ENCODE assay signal across 21 cellular contexts in genomic region chr6:1055015-1055921, GRCh38.
A peak's percentile ranks its signal among the peaks of the same experiment; 100 is the strongest.
DNase-seq lines count a peak whose midpoint lies in the region; ATAC-seq and TF ChIP-seq lines count a peak whose summit lies in the region.
"Had no signal": no experiment of that assay in that cellular context is flagged by ENCODE, and none has a peak within 500 bp of the region (broad histone marks: within the 10 kb centered on the region; RNA-seq: fewer than 3 reads in every experiment).

No MANE protein-coding gene starts in this region.

- no peak overlapping the region for H3K27ac ChIP-seq in neural progenitor cell

- no peak overlapping the region for H3K9ac ChIP-seq in neural progenitor cell

- TF ChIP-seq RAD21 in Ishikawa (IDR thresholded peaks at IDR 0.05; ENCODE audit: low read depth), result no peak

- ATAC-seq in esophagus mucosa (peak; percentile 46), HG03342 (IDR thresholded peaks at IDR 0.05; ENCODE audit: unreplicated experiment) (no peak)
- ATAC-seq: PC-3 had no signal

- H3K27ac Mint-ChIP-seq in neural progenitor cell, result peak overlapping the region; percentile 94
- no peak overlapping the region for H3K27ac Mint-ChIP-seq in activated naive CD4-positive, alpha-beta T cell treated with anti-CD3 and anti-CD28 coated beads, Interleukin-2, amount 10 ng/mL, durations not matched to agents 7 days and 5 days
- H3K27ac Mint-ChIP-seq: CD4-positive, CD25-positive, alpha-beta regulatory T cell; IgD-negative memory B cell had no signal

- no peaks in the 10 kb centered on the region for H3K27me3 ChIP-seq in neural progenitor cell

- H3K36me3 Mint-ChIP-seq in neural progenitor cell, result no peaks in the 10 kb centered on the region
- H3K36me3 Mint-ChIP-seq in activated naive CD4-positive, alpha-beta T cell treated with anti-CD3 and anti-CD28 coated beads, Interleukin-2, amount 10 ng/mL, durations not matched to agents 7 days and 5 days, result no peaks in the 10 kb centered on the region
- H3K36me3 Mint-ChIP-seq: CD4-positive, CD25-positive, alpha-beta regulatory T cell; IgD-negative memory B cell had no signal

- H3K9me3 Mint-ChIP-seq in neural progenitor cell, result peaks cover 4% of the 10 kb centered on the region
- H3K9me3 Mint-ChIP-seq in activated naive CD4-positive, alpha-beta T cell treated with anti-CD3 and anti-CD28 coated beads, Interleukin-2, amount 10 ng/mL, durations not matched to agents 7 days and 5 days, result no peaks in the 10 kb centered on the region
- H3K9me3 Mint-ChIP-seq: CD4-positive, CD25-positive, alpha-beta regulatory T cell; IgD-negative memory B cell had no signal

- CTCF ChIA-PET in activated naive CD4-positive, alpha-beta T cell treated with anti-CD3 and anti-CD28 coated beads, Interleukin-2, amount 10 ng/mL, durations not matched to agents 7 days and 5 days (lab: Charles Lee), result no interaction called here

- H3K9me3 ChIP-seq in neural progenitor cell (ENCODE audit: low read depth), result no peaks in the 10 kb centered on the region

- no peak overlapping the region for H3K4me2 ChIP-seq in neural progenitor cell

- peak; percentile 22 for DNase-seq in ELF-1 (ENCODE audit: low read depth, low spot score)
- DNase-seq in neural progenitor cell (ENCODE audit: low spot score), result no peak
- DNase-seq in OCI-M1 (lab: John Stamatoyannopoulos, UW), result no peak
- DNase-seq in GM10266 (ENCODE audit: extremely low spot score), result no peak
- no peak for DNase-seq in activated naive CD4-positive, alpha-beta T cell treated with anti-CD3 and anti-CD28 coated beads, Interleukin-2, amount 10 ng/mL, durations not matched to agents 7 days and 5 days
- DNase-seq: CD4-positive, CD25-positive, alpha-beta regulatory T cell; DMS 273 treated with DMSO at 0.1 percent for 48 hours; DMS79 treated with DMSO at 0.1 percent for 48 hours; Karpas-422; NCI-H1694; NCI-H2081; NCI-H2171 treated with DMSO at 0.1 percent for 48 hours; NCI-H526; PC-3; RPMI8226; SHP77; SW 1271 had no signal

- no peak overlapping the region for H3K4me3 ChIP-seq in neural progenitor cell

- no peak overlapping the region for H2AFZ ChIP-seq in neural progenitor cell (replicated peaks)

- peaks cover 2% of the 10 kb centered on the region for H3K27me3 Mint-ChIP-seq in neural progenitor cell (ENCODE audit: insufficient read depth, low read depth)
- peaks cover 8% of the 10 kb centered on the region for H3K27me3 Mint-ChIP-seq in activated naive CD4-positive, alpha-beta T cell treated with anti-CD3 and anti-CD28 coated beads, Interleukin-2, amount 10 ng/mL, durations not matched to agents 7 days and 5 days

- TF ChIP-seq CTCF in neural progenitor cell (IDR thresholded peaks at IDR 0.05) (no peak), GM10266 (IDR thresholded peaks at IDR 0.05; ENCODE audit: control insufficient read depth, insufficient read depth, low read depth, missing control alignments) (no peak)

- no peaks in the 10 kb centered on the region for H3K4me1 ChIP-seq in neural progenitor cell

- H3F3A ChIP-seq in neural progenitor cell (ENCODE audit: low read depth), result no peaks in the 10 kb centered on the region

- peak overlapping the region; percentile 37 for H3K4me3 Mint-ChIP-seq in neural progenitor cell
- no peak overlapping the region for H3K4me3 Mint-ChIP-seq in activated naive CD4-positive, alpha-beta T cell treated with anti-CD3 and anti-CD28 coated beads, Interleukin-2, amount 10 ng/mL, durations not matched to agents 7 days and 5 days
- H3K4me3 Mint-ChIP-seq: CD4-positive, CD25-positive, alpha-beta regulatory T cell; IgD-negative memory B cell had no signal

- no peaks in the 10 kb centered on the region for H4K20me1 ChIP-seq in neural progenitor cell (ENCODE audit: low read depth)

- peaks cover 8% of the 10 kb centered on the region for H3K4me1 Mint-ChIP-seq in neural progenitor cell
- H3K4me1 Mint-ChIP-seq in activated naive CD4-positive, alpha-beta T cell treated with anti-CD3 and anti-CD28 coated beads, Interleukin-2, amount 10 ng/mL, durations not matched to agents 7 days and 5 days, result no peaks in the 10 kb centered on the region
- H3K4me1 Mint-ChIP-seq: CD4-positive, CD25-positive, alpha-beta regulatory T cell; IgD-negative memory B cell had no signal

- no peaks in the 10 kb centered on the region for H3K79me2 ChIP-seq in neural progenitor cell (ENCODE audit: low read depth)

- H3K36me3 ChIP-seq in neural progenitor cell, result no peaks in the 10 kb centered on the region

- peak; percentile 65; the same call in 1 of the 2 replicates for TF ChIP-seq EP300 in Ishikawa (IDR thresholded peaks at IDR 0.05; ENCODE audit: borderline replicate concordance)

TF ChIP-seq in Ishikawa, 13 proteins besides CTCF, POLR2A, EP300 and RAD21:
- TF ChIP-seq FOXM1 (IDR thresholded peaks at IDR 0.05; ENCODE audit: borderline replicate concordance, low read depth), result peak; percentile 57; the same call in 1 of the 2 replicates
- no peak for TF ChIP-seq CREB1 (IDR thresholded peaks at IDR 0.05; ENCODE audit: low read depth)
- no peak for TF ChIP-seq EGR1 (IDR thresholded peaks at IDR 0.05)
- peak; percentile 30; the same call in 1 of the 2 replicates for TF ChIP-seq NFIC (IDR thresholded peaks at IDR 0.05)
- peak; percentile 71 for TF ChIP-seq CEBPB (IDR thresholded peaks at IDR 0.05)
- TF ChIP-seq TCF12 (IDR thresholded peaks at IDR 0.05; ENCODE audit: low read depth), result 0 out of 2 replicates have a peak, but pooled peaks have one; percentile 26
